In the genomic region with DNA sequence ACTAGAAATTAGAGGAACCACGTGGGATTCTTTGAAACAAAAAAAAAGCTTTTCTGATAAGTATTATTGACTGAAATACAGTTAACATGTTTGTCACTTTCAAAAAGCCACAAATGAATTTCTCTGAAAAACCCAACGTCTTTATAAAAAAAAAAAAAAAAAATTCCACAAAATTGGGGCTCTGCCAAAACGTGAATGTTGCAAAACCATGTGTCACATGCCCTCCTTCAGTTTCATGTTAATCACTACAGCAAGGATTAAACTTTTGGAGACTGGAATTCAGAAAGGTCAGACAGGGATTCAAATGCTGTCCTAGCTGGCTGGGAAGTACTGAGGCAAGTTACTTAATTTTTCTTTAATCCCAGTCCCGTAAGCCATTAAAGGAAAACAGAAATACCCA, we compare ENCODE assay signal across 8 cellular contexts.
DNase-seq lines count a peak whose midpoint lies in the region; ATAC-seq and TF ChIP-seq lines count a peak whose summit lies in the region.

No MANE protein-coding gene starts in this region.

- no peaks in the 10 kb centered on the region for H3K36me3 ChIP-seq in PC-3 (ENCODE audit: low read depth, low read length)

- peaks cover 61% of the 10 kb centered on the region for H3K4me1 ChIP-seq in PC-3 (ENCODE audit: insufficient read depth, low read length)

- CTCF ChIA-PET in Calu3 (lab: Charles Lee) = no interaction called here
- CTCF ChIA-PET in PC-3 (lab: Charles Lee) = no interaction called here
- CTCF ChIA-PET in WTC11 (lab: Charles Lee) = interaction anchor here (1.4 to 2.8 kb wide), 2 partner anchors 28 to 115 kb away, joined by 4 to 14 read pairs; no protein-coding TSS in a partner anchor

- H3K36me3 Mint-ChIP-seq in Calu3 (ENCODE audit: insufficient read depth, unreplicated experiment) (peaks cover 12% of the 10 kb centered on the region), nephron (ENCODE audit: low read depth) (no peaks in the 10 kb centered on the region), WTC11 (no peaks in the 10 kb centered on the region)
- H3K36me3 Mint-ChIP-seq in dendritic cell treated with granulocyte-macrophage colony-stimulating factor and Interleukin-4, amounts not matched to agents 40 ng/mL and 50 ng/mL, for 4 days (ENCODE audit: low read depth) = peaks cover 16% of the 10 kb centered on the region

- H3K4me3 ChIP-seq in PC-3 (ENCODE audit: low read length) = no peak overlapping the region

- no peak overlapping the region for H3K9ac ChIP-seq in PC-3 (ENCODE audit: low read length)

- peaks cover 9% of the 10 kb centered on the region for H3F3A ChIP-seq in PC-3 (ENCODE audit: low read length, unreplicated experiment)

- H3K4me2 ChIP-seq in PC-3 (ENCODE audit: low read length) = no peak overlapping the region

- no peaks in the 10 kb centered on the region for H3K9me3 ChIP-seq in PC-3 (ENCODE audit: low read length)

- POLR2A ChIA-PET in PC-3 (lab: Charles Lee; ENCODE audit: unreplicated experiment) = no interaction called here
- POLR2A ChIA-PET in WTC11 (lab: Charles Lee) = interaction anchor here (0.7 kb wide), 1 partner anchor 513 kb away, joined by 6 read pairs; no protein-coding TSS in a partner anchor

- H3K4me3 Mint-ChIP-seq in Calu3 (ENCODE audit: low read depth, unreplicated experiment) (no peak overlapping the region), nephron (no peak overlapping the region), WTC11 (no peak overlapping the region)
- H3K4me3 Mint-ChIP-seq in dendritic cell treated with granulocyte-macrophage colony-stimulating factor and Interleukin-4, amounts not matched to agents 40 ng/mL and 50 ng/mL, for 4 days = no peak overlapping the region

- H3K27me3 ChIP-seq in PC-3 (ENCODE audit: low read length) = no peaks in the 10 kb centered on the region

- ATAC-seq in PC-3 (no peak), WTC11 (no peak), GM18502 (IDR thresholded peaks at IDR 0.05; ENCODE audit: poor library complexity, unreplicated experiment) (no peak), GM21526 (IDR thresholded peaks at IDR 0.05; ENCODE audit: low FRiP score, unreplicated experiment) (no peak)

- intact Hi-C loops in Calu3 (cut with micrococcal nuclease; ENCODE audit: unreplicated experiment) (no loop called here), PC-3 (cut with micrococcal nuclease) (no loop called here)
- intact Hi-C loops in dendritic cell treated with granulocyte-macrophage colony-stimulating factor and Interleukin-4, amounts not matched to agents 40 ng/mL and 50 ng/mL, for 4 days (cut with micrococcal nuclease) = no loop called here

- H3K79me2 ChIP-seq in PC-3 (ENCODE audit: low read length) = peaks cover 64% of the 10 kb centered on the region

- TF ChIP-seq CTCF in Calu3 (IDR thresholded peaks at IDR 0.05; ENCODE audit: unreplicated experiment) (no peak), PC-3 (conservative IDR thresholded peaks at IDR 0.05; ENCODE audit: low read depth, low read length) (no peak), nephron (IDR thresholded peaks at IDR 0.05; ENCODE audit: unreplicated experiment in 3 of 3) (no peak), WTC11 (IDR thresholded peaks at IDR 0.05) (no peak)

- H3K9me3 Mint-ChIP-seq in Calu3 (ENCODE audit: low read depth, unreplicated experiment) (no peaks in the 10 kb centered on the region), nephron (no peaks in the 10 kb centered on the region), WTC11 (no peaks in the 10 kb centered on the region)
- H3K9me3 Mint-ChIP-seq in dendritic cell treated with granulocyte-macrophage colony-stimulating factor and Interleukin-4, amounts not matched to agents 40 ng/mL and 50 ng/mL, for 4 days = no peaks in the 10 kb centered on the region

- H3K9me2 ChIP-seq in PC-3 (replicated peaks; ENCODE audit: low read length) = no peaks in the 10 kb centered on the region

- no TSS peak for BruUV-seq in Calu3 (replicated peaks; lab: Mats Ljungman, UMichigan)
- no TSS peak for BruUV-seq in PC-3 (replicated peaks; lab: Mats Ljungman, UMichigan)

- no peak overlapping the region for H2AFZ ChIP-seq in PC-3 (ENCODE audit: low read length)

- H4K20me1 ChIP-seq in PC-3 (ENCODE audit: low read length) = no peaks in the 10 kb centered on the region

- no peak overlapping the region for H3K27ac ChIP-seq in PC-3 (ENCODE audit: low read length)

- H3K4me1 Mint-ChIP-seq in Calu3 (ENCODE audit: low read depth, unreplicated experiment) (peaks cover 81% of the 10 kb centered on the region), nephron (peaks cover 21% of the 10 kb centered on the region), WTC11 (peaks cover 34% of the 10 kb centered on the region)
- peaks cover 66% of the 10 kb centered on the region for H3K4me1 Mint-ChIP-seq in dendritic cell treated with granulocyte-macrophage colony-stimulating factor and Interleukin-4, amounts not matched to agents 40 ng/mL and 50 ng/mL, for 4 days (ENCODE audit: low read depth)

- H3K27me3 Mint-ChIP-seq in Calu3 (ENCODE audit: unreplicated experiment) (no peaks in the 10 kb centered on the region), nephron (ENCODE audit: low read depth) (no peaks in the 10 kb centered on the region), WTC11 (ENCODE audit: low read depth) (no peaks in the 10 kb centered on the region)
- no peaks in the 10 kb centered on the region for H3K27me3 Mint-ChIP-seq in dendritic cell treated with granulocyte-macrophage colony-stimulating factor and Interleukin-4, amounts not matched to agents 40 ng/mL and 50 ng/mL, for 4 days

- no peak for DNase-seq in Calu3
- DNase-seq in PC-3 = peak; percentile 54
- no peak for DNase-seq in WTC11 (ENCODE audit: low spot score)
- no peak for DNase-seq in NCI-H510A treated with DMSO at 0.1 percent for 48 hours (lab: John Stamatoyannopoulos, UW)

- H3K27ac Mint-ChIP-seq in Calu3 (ENCODE audit: unreplicated experiment) = peak overlapping the region; percentile 39
- H3K27ac Mint-ChIP-seq in dendritic cell treated with granulocyte-macrophage colony-stimulating factor and Interleukin-4, amounts not matched to agents 40 ng/mL and 50 ng/mL, for 4 days = peak overlapping the region; percentile 75
- H3K27ac Mint-ChIP-seq in nephron = peak overlapping the region in 2 of 3 experiments; percentile 43 to 71
- no peak overlapping the region for H3K27ac Mint-ChIP-seq in WTC11

TF ChIP-seq in WTC11, 78 proteins besides CTCF, POLR2A, EP300 and RAD21 (continues in another document):
- no peak for TF ChIP-seq FOXP1 (CRISPR knock-in tag; IDR thresholded peaks at IDR 0.05; ENCODE audit: borderline replicate concordance)
- TF ChIP-seq, protein P1, sequence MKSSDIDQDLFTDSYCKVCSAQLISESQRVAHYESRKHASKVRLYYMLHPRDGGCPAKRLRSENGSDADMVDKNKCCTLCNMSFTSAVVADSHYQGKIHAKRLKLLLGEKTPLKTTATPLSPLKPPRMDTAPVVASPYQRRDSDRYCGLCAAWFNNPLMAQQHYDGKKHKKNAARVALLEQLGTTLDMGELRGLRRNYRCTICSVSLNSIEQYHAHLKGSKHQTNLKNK (CRISPR knock-in tag; IDR thresholded peaks at IDR 0.05) = no peak
- TF ChIP-seq, protein P2, sequence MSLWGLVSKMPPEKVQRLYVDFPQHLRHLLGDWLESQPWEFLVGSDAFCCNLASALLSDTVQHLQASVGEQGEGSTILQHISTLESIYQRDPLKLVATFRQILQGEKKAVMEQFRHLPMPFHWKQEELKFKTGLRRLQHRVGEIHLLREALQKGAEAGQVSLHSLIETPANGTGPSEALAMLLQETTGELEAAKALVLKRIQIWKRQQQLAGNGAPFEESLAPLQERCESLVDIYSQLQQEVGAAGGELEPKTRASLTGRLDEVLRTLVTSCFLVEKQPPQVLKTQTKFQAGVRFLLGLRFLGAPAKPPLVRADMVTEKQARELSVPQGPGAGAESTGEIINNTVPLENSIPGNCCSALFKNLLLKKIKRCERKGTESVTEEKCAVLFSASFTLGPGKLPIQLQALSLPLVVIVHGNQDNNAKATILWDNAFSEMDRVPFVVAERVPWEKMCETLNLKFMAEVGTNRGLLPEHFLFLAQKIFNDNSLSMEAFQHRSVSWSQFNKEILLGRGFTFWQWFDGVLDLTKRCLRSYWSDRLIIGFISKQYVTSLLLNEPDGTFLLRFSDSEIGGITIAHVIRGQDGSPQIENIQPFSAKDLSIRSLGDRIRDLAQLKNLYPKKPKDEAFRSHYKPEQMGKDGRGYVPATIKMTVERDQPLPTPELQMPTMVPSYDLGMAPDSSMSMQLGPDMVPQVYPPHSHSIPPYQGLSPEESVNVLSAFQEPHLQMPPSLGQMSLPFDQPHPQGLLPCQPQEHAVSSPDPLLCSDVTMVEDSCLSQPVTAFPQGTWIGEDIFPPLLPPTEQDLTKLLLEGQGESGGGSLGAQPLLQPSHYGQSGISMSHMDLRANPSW (CRISPR knock-in tag; conservative IDR thresholded peaks at IDR 0.05; ENCODE audit: low read depth) = no peak
- TF ChIP-seq, protein P3, sequence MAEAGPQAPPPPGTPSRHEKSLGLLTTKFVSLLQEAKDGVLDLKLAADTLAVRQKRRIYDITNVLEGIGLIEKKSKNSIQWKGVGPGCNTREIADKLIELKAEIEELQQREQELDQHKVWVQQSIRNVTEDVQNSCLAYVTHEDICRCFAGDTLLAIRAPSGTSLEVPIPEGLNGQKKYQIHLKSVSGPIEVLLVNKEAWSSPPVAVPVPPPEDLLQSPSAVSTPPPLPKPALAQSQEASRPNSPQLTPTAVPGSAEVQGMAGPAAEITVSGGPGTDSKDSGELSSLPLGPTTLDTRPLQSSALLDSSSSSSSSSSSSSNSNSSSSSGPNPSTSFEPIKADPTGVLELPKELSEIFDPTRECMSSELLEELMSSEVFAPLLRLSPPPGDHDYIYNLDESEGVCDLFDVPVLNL (CRISPR knock-in tag; IDR thresholded peaks at IDR 0.05; ENCODE audit: borderline replicate concordance, low read depth) = no peak
- no peak for TF ChIP-seq TP53 (CRISPR knock-in tag; IDR thresholded peaks at IDR 0.05)
